8 cellular contexts compared by ENCODE assay signal in genomic region chr11:73236879-73237278, GRCh38. TPM values are rescaled to one million over a fixed set of nuclear protein-coding genes. Genes with fewer than 3 reads are reported as not detected.
A peak's percentile ranks its signal among the peaks of the same experiment; 100 is the strongest.
DNase-seq lines count a peak whose midpoint lies in the region; ATAC-seq and TF ChIP-seq lines count a peak whose summit lies in the region.

No MANE protein-coding gene starts in this region.

- ATAC-seq in lower lobe of right lung: peak; percentile 76 to 79
- no peak for ATAC-seq in GM18505 (IDR thresholded peaks at IDR 0.05; ENCODE audit: unreplicated experiment)
- no peak for ATAC-seq in HG03439 (IDR thresholded peaks at IDR 0.05; ENCODE audit: unreplicated experiment)

- TF ChIP-seq CTCF in OCI-LY1 (IDR thresholded peaks at IDR 0.05; ENCODE audit: low read length) (peak; percentile 70), lower lobe of right lung (IDR thresholded peaks at IDR 0.05) (peak; percentile 67)

- no peaks in the 10 kb centered on the region for H3K79me2 ChIP-seq in OCI-LY1 (ENCODE audit: insufficient read depth, low read length)

- no peaks in the 10 kb centered on the region for H3K9me2 ChIP-seq in OCI-LY1 (ENCODE audit: low read depth, low read length)

- no peak overlapping the region for H2AFZ ChIP-seq in OCI-LY1 (ENCODE audit: low read length)

- H3K27ac ChIP-seq in OCI-LY1 (ENCODE audit: low read depth, low read length, poor library complexity, severe bottlenecking) (no peak overlapping the region), lower lobe of right lung (no peak overlapping the region)

- H4K20me1 ChIP-seq in OCI-LY1 (ENCODE audit: insufficient read depth, low read length): no peaks in the 10 kb centered on the region

- H3K9me3 ChIP-seq in OCI-LY1 (ENCODE audit: low read length) (no peaks in the 10 kb centered on the region), lower lobe of right lung (no peaks in the 10 kb centered on the region)

- H3K4me3 ChIP-seq in OCI-LY1 (ENCODE audit: low read depth, low read length, poor library complexity, severe bottlenecking) (no peak overlapping the region), lower lobe of right lung (no peak overlapping the region)

- no peak for TF ChIP-seq POLR2A in GM18505 (IDR thresholded peaks at IDR 0.05; ENCODE audit: borderline replicate concordance, extremely low read depth, insufficient read depth, insufficient read length)

- H3F3A ChIP-seq in OCI-LY1 (ENCODE audit: insufficient read depth, low read length): no peaks in the 10 kb centered on the region

- intact Hi-C loops in lower lobe of right lung (cut with DNase I): no loop called here

- no peaks in the 10 kb centered on the region for H3K4me1 ChIP-seq in OCI-LY1 (ENCODE audit: insufficient read depth, low read length, severe bottlenecking)
- peaks cover 13% of the 10 kb centered on the region for H3K4me1 ChIP-seq in lower lobe of right lung

- no peaks in the 10 kb centered on the region for H3K36me3 ChIP-seq in OCI-LY1 (ENCODE audit: insufficient read depth, low read length)
- H3K36me3 ChIP-seq in lower lobe of right lung: no peaks in the 10 kb centered on the region

- peak; percentile 17 to 39 for DNase-seq in stimulated activated CD4-positive, alpha-beta T cell treated with anti-CD3 and anti-CD28 coated beads, Interleukin-2, amount 100 ng/mL, for 48 hours
- DNase-seq in stimulated activated CD4-positive, alpha-beta T cell treated with anti-CD3 and anti-CD28 coated beads, Interleukin-4, amount 100 ng/mL, for 1 hour: no peak
- DNase-seq in cerebellar cortex (ENCODE audit: low spot score): peak; percentile 25
- peak; percentile 70 for DNase-seq in lower lobe of right lung
- DNase-seq in cortex of kidney (lab: John Stamatoyannopoulos, UW): no peak

- H3K27me3 ChIP-seq in OCI-LY1 (ENCODE audit: insufficient read depth, low read length) (peaks cover 8% of the 10 kb centered on the region; the same call in 1 of the 2 replicates), lower lobe of right lung (ENCODE audit: low read depth) (no peaks in the 10 kb centered on the region)

- H3K9ac ChIP-seq in OCI-LY1 (ENCODE audit: low read length): no peak overlapping the region

- no peak overlapping the region for H3K4me2 ChIP-seq in OCI-LY1 (ENCODE audit: low read length)

RNA-seq across cellular contexts. Expression of gene P2RY2, which starts 18.8 kb away (rescaled TPM):
- total RNA-seq in lower lobe of right lung: 6.5 TPM

RNA-seq across cellular contexts. Expression of gene P2RY6, which starts 35.3 kb away (rescaled TPM):
- 3.6 TPM for total RNA-seq in lower lobe of right lung

Comparison
In these comparisons a context has a peak if more than half of its experiments do, and no peak if none do; other contexts are left out.
1. DNase-seq: peak in stimulated activated CD4-positive, alpha-beta T cell treated with anti-CD3 and anti-CD28 coated beads, Interleukin-2, amount 100 ng/mL, for 48 hours (2 of 2), cerebellar cortex (single experiment) and lower lobe of right lung (single experiment); none in stimulated activated CD4-positive, alpha-beta T cell treated with anti-CD3 and anti-CD28 coated beads, Interleukin-4, amount 100 ng/mL, for 1 hour (single experiment) and cortex of kidney (single experiment).
2. ATAC-seq: peak in lower lobe of right lung (2 of 2); none in GM18505 (single experiment) and HG03439 (single experiment).